In the genomic region with DNA sequence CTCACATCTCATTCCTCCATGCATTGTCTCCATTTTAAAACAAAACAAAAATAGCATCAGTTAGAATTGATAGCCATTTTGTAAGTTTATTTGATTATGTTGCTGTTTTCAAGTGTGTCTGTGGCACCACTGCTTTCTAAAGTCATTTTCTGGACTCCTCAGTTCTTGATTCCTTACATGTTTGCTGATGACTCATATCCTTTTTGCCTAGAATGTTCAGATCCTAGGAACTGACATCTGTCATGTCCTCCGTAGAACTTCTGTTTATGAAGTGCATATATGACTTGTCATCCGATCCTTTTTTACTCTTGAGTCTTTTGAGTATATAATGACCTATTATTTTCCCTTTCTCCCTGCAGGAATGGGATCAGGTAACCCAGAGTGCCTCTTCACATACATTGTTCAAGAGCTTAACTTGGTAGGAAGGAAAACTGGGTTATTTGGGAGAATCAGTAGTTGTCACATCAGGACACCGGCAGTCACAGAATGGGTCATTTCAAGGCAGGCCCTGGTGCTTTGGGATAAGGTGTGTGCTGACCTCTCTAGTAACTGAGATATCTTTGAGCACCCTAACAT, we compare ENCODE assay signal across 1 cellular context.
TF ChIP-seq lines count a peak whose summit lies in the region.

No MANE protein-coding gene starts in this region.

TF ChIP-seq in HepG2, 621 proteins besides CTCF, POLR2A, EP300 and RAD21 (continued from another document):
- TF ChIP-seq, protein P1, sequence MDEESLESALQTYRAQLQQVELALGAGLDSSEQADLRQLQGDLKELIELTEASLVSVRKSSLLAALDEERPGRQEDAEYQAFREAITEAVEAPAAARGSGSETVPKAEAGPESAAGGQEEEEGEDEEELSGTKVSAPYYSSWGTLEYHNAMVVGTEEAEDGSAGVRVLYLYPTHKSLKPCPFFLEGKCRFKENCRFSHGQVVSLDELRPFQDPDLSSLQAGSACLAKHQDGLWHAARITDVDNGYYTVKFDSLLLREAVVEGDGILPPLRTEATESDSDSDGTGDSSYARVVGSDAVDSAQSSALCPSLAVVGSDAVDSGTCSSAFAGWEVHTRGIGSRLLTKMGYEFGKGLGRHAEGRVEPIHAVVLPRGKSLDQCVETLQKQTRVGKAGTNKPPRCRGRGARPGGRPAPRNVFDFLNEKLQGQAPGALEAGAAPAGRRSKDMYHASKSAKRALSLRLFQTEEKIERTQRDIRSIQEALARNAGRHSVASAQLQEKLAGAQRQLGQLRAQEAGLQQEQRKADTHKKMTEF (CRISPR knock-in tag; IDR thresholded peaks at IDR 0.05): 0 out of 2 replicates have a peak, but pooled peaks have one; percentile 27
- TF ChIP-seq ZSCAN29 (CRISPR knock-in tag; conservative IDR thresholded peaks at IDR 0.05) (no peak), YEATS2 (CRISPR knock-in tag; IDR thresholded peaks at IDR 0.05; ENCODE audit: borderline replicate concordance) (no peak), ZFP41 (CRISPR knock-in tag; IDR thresholded peaks at IDR 0.05; ENCODE audit: borderline replicate concordance) (no peak), ZFP62 (CRISPR knock-in tag; IDR thresholded peaks at IDR 0.05) (no peak), CREB1 (IDR thresholded peaks at IDR 0.05) (peak; percentile 55), CREB1 (CRISPR knock-in tag; IDR thresholded peaks at IDR 0.05) (no peak), ZNF652 (CRISPR knock-in tag; IDR thresholded peaks at IDR 0.05; ENCODE audit: borderline replicate concordance, low read depth) (0 out of 2 replicates have a peak, but pooled peaks have one; percentile 60), ZNF629 (CRISPR knock-in tag; conservative IDR thresholded peaks at IDR 0.05) (no peak), ZNF567 (CRISPR knock-in tag; IDR thresholded peaks at IDR 0.05; ENCODE audit: borderline replicate concordance) (no peak), ZFYVE20 (CRISPR knock-in tag; IDR thresholded peaks at IDR 0.05; ENCODE audit: borderline replicate concordance, low read depth) (no peak), ZNF776 (CRISPR knock-in tag; IDR thresholded peaks at IDR 0.05) (no peak), JUND (CRISPR knock-in tag; IDR thresholded peaks at IDR 0.05) (no peak), ZNF589 (CRISPR knock-in tag; conservative IDR thresholded peaks at IDR 0.05) (no peak), BCL6 (CRISPR knock-in tag; IDR thresholded peaks at IDR 0.05) (peak; percentile 35; the same call in 1 of the 2 replicates), HNRNPK (IDR thresholded peaks at IDR 0.05; ENCODE audit: low read depth, low read length, poor library complexity, severe bottlenecking) (no peak), SETDB1 (CRISPR knock-in tag; IDR thresholded peaks at IDR 0.05; ENCODE audit: borderline replicate concordance) (no peak), ZNF296 (CRISPR knock-in tag; conservative IDR thresholded peaks at IDR 0.05) (no peak), SP2 (CRISPR knock-in tag; IDR thresholded peaks at IDR 0.05) (no peak), ZBTB4 (CRISPR knock-in tag; IDR thresholded peaks at IDR 0.05; ENCODE audit: borderline replicate concordance) (no peak)
- TF ChIP-seq, protein P2, sequence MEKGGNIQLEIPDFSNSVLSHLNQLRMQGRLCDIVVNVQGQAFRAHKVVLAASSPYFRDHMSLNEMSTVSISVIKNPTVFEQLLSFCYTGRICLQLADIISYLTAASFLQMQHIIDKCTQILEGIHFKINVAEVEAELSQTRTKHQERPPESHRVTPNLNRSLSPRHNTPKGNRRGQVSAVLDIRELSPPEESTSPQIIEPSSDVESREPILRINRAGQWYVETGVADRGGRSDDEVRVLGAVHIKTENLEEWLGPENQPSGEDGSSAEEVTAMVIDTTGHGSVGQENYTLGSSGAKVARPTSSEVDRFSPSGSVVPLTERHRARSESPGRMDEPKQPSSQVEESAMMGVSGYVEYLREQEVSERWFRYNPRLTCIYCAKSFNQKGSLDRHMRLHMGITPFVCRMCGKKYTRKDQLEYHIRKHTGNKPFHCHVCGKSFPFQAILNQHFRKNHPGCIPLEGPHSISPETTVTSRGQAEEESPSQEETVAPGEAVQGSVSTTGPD (CRISPR knock-in tag; IDR thresholded peaks at IDR 0.05): no peak
